In genomic region chr2:133884739-133885381, GRCh38 we compare ENCODE assay signal across 10 cellular contexts.
A peak's percentile ranks its signal among the peaks of the same experiment; 100 is the strongest.
DNase-seq lines count a peak whose midpoint lies in the region; ATAC-seq, FAIRE-seq and TF ChIP-seq lines count a peak whose summit lies in the region.
"Had no signal": no experiment of that assay in that cellular context is flagged by ENCODE, and none has a peak within 500 bp of the region (broad histone marks: within the 10 kb centered on the region; RNA-seq: fewer than 3 reads in every experiment).

No MANE protein-coding gene starts in this region.

- H3K4me2 ChIP-seq in endothelial cell of umbilical vein (ENCODE audit: insufficient read depth, low read length), result no peak overlapping the region

- H3K4me1 ChIP-seq in heart left ventricle (peaks cover 0 to 12% (median 2%) of the 10 kb centered on the region in 12 donors), endothelial cell of umbilical vein (ENCODE audit: control insufficient read depth, extremely low read depth, insufficient read depth, low read length) (peaks cover 6% of the 10 kb centered on the region)

- POLR2A ChIA-PET in endothelial cell of umbilical vein (lab: Charles Lee), result no interaction called here

- H3K9me1 ChIP-seq in endothelial cell of umbilical vein (replicated peaks; ENCODE audit: control insufficient read depth, extremely low read depth, insufficient read depth, low read length), result no peaks in the 10 kb centered on the region

- peak; percentile 72 for FAIRE-seq in endothelial cell of umbilical vein (lab: Jason Lieb, UNC)

- H3K27me3 ChIP-seq in heart left ventricle, result peaks cover 0 to 3% (median 0%) of the 10 kb centered on the region in 9 donors
- peaks cover 2 to 18% of the 10 kb centered on the region in 2 experiments for H3K27me3 ChIP-seq in endothelial cell of umbilical vein (ENCODE audit: control insufficient read depth in 2 of 2, insufficient read depth in 2 of 2, low read length in 2 of 2)

- no peaks in the 10 kb centered on the region for H3K36me3 Mint-ChIP-seq in type B pancreatic cell
- no peaks in the 10 kb centered on the region for H3K36me3 Mint-ChIP-seq in activated naive CD4-positive, alpha-beta T cell treated with anti-CD3 and anti-CD28 coated beads, Interleukin-2, amount 10 ng/mL, durations not matched to agents 7 days and 5 days

- WGBS in heart left ventricle, 4 donors, result 59 to 63% (median 60%) methylated on average over 2 of the region's 2 CpGs

- intact Hi-C loops in heart left ventricle (cut with DNase I) (loop anchor here (2.0 to 10.0 kb wide), 18 partner anchors 110 to 1017 kb away; partner anchors contain the start of gene MGAT5 (in 1 of the 10)), left cardiac atrium (cut with DNase I) (loop anchor here (5.0 to 10.0 kb wide), 5 partner anchors 220 to 1030 kb away; partner anchors contain the start of gene CCNT2 (in 1 of the 2)), endothelial cell of umbilical vein (cut with micrococcal nuclease) (loop anchor here (5.0 to 10.0 kb wide), 3 partner anchors 322 to 1012 kb away; no protein-coding TSS in a partner anchor)

- H3K9me3 ChIP-seq in heart left ventricle, result peaks cover 0 to 2% (median 0%) of the 10 kb centered on the region in 12 donors
- H3K9me3 ChIP-seq in endothelial cell of umbilical vein (replicated peaks; ENCODE audit: control insufficient read depth, insufficient read depth, low read length), result no peaks in the 10 kb centered on the region

- DNase-seq in heart left ventricle (no peak), left cardiac atrium (no peak), NCI-H1694 treated with DMSO at 0.1 percent for 48 hours (lab: John Stamatoyannopoulos, UW) (peak; percentile 41), endothelial cell of umbilical vein (ENCODE audit: low read depth, low spot score) (peak; percentile 32), type B pancreatic cell (ENCODE audit: extremely low spot score, unreplicated experiment) (no peak)
- no peak for DNase-seq in activated naive CD4-positive, alpha-beta T cell treated with anti-CD3 and anti-CD28 coated beads, Interleukin-2, amount 10 ng/mL, durations not matched to agents 7 days and 5 days
- DNase-seq: head of caudate nucleus had no signal

- no TSS peak for BruUV-seq in endothelial cell of umbilical vein (replicated peaks; lab: Mats Ljungman, UMichigan)

- ATAC-seq in heart left ventricle, result peak in 2 of 4 donors; percentile 33 to 36
- no peak for ATAC-seq in left cardiac atrium
- ATAC-seq in HG03025 (IDR thresholded peaks at IDR 0.05; ENCODE audit: low FRiP score, unreplicated experiment), result no peak
- ATAC-seq in GM19467 (IDR thresholded peaks at IDR 0.05; ENCODE audit: unreplicated experiment), result no peak

- H3K9me3 Mint-ChIP-seq in type B pancreatic cell, result no peaks in the 10 kb centered on the region
- no peaks in the 10 kb centered on the region for H3K9me3 Mint-ChIP-seq in activated naive CD4-positive, alpha-beta T cell treated with anti-CD3 and anti-CD28 coated beads, Interleukin-2, amount 10 ng/mL, durations not matched to agents 7 days and 5 days

- H3K4me3 ChIP-seq in heart left ventricle (no peak overlapping the region), endothelial cell of umbilical vein (replicated peaks in 1 of 3; ENCODE audit: insufficient read depth in 1 of 3, low read depth in 1 of 3, low read length in 3 of 3) (no peak overlapping the region)

- no peak overlapping the region for H2AFZ ChIP-seq in endothelial cell of umbilical vein (ENCODE audit: low read depth, low read length)

- no peaks in the 10 kb centered on the region for H3K36me3 ChIP-seq in heart left ventricle
- no peaks in the 10 kb centered on the region for H3K36me3 ChIP-seq in endothelial cell of umbilical vein (ENCODE audit: control insufficient read depth in 2 of 2, extremely low read depth in 1 of 2, insufficient read depth in 2 of 2, low read length in 2 of 2)

- dilution Hi-C loops in endothelial cell of umbilical vein (cut with MboI; ENCODE audit: extremely low pct_ligation_motif_present, low sequenced_read_pairs), result no loop called here

- H3K27ac ChIP-seq in heart left ventricle, result no peak overlapping the region
- no peak overlapping the region for H3K27ac ChIP-seq in endothelial cell of umbilical vein (ENCODE audit: insufficient read depth, low read depth, low read length)
- H3K27ac ChIP-seq: HL-60 had no signal

- TF ChIP-seq CTCF in heart left ventricle (IDR thresholded peaks at IDR 0.05), result peak in 11 of 12 donors; percentile 11 to 41 (median 24)
- peak in 1 of 2 donors; percentile 24 for TF ChIP-seq CTCF in endothelial cell of umbilical vein (IDR thresholded peaks at IDR 0.05; ENCODE audit: extremely low read depth in 1 of 2, insufficient read depth in 1 of 2, low read depth in 1 of 2, low read length in 2 of 2)
- peak; percentile 38 for TF ChIP-seq CTCF in type B pancreatic cell (conservative IDR thresholded peaks at IDR 0.05)

- CTCF ChIA-PET in endothelial cell of umbilical vein (lab: Charles Lee), result interaction anchor here (0.8 to 10.3 kb wide), 16 partner anchors 232 to 1013 kb away, joined by 3 to 155 read pairs (median 4); no protein-coding TSS in a partner anchor
- CTCF ChIA-PET in activated naive CD4-positive, alpha-beta T cell treated with anti-CD3 and anti-CD28 coated beads, Interleukin-2, amount 10 ng/mL, durations not matched to agents 7 days and 5 days (lab: Charles Lee), result interaction anchor here (1.0 to 5.2 kb wide), 6 partner anchors 323 to 567 kb away, joined by 3 to 62 read pairs (median 4); no protein-coding TSS in a partner anchor

- H3K4me1 Mint-ChIP-seq in type B pancreatic cell (ENCODE audit: unreplicated experiment), result peaks cover 7% of the 10 kb centered on the region
- no peaks in the 10 kb centered on the region for H3K4me1 Mint-ChIP-seq in activated naive CD4-positive, alpha-beta T cell treated with anti-CD3 and anti-CD28 coated beads, Interleukin-2, amount 10 ng/mL, durations not matched to agents 7 days and 5 days

- TF ChIP-seq POLR2A in heart left ventricle (IDR thresholded peaks at IDR 0.05) (no peak), endothelial cell of umbilical vein (IDR thresholded peaks at IDR 0.05; ENCODE audit: low read depth, low read length) (no peak)

- no peaks in the 10 kb centered on the region for H4K20me1 ChIP-seq in endothelial cell of umbilical vein (replicated peaks; ENCODE audit: control insufficient read depth, extremely low read depth, insufficient read depth, low read length)

- H3K4me3 Mint-ChIP-seq in type B pancreatic cell, result no peak overlapping the region
- no peak overlapping the region for H3K4me3 Mint-ChIP-seq in activated naive CD4-positive, alpha-beta T cell treated with anti-CD3 and anti-CD28 coated beads, Interleukin-2, amount 10 ng/mL, durations not matched to agents 7 days and 5 days

- no peak overlapping the region for H3K27ac Mint-ChIP-seq in type B pancreatic cell
- no peak overlapping the region for H3K27ac Mint-ChIP-seq in activated naive CD4-positive, alpha-beta T cell treated with anti-CD3 and anti-CD28 coated beads, Interleukin-2, amount 10 ng/mL, durations not matched to agents 7 days and 5 days

- H3K79me2 ChIP-seq in endothelial cell of umbilical vein (ENCODE audit: control insufficient read depth, insufficient read depth, low read length), result no peaks in the 10 kb centered on the region

- no peak overlapping the region for H3K9ac ChIP-seq in endothelial cell of umbilical vein (replicated peaks; ENCODE audit: extremely low read depth, insufficient read depth, low read length)

- peaks cover 33% of the 10 kb centered on the region for H3K27me3 Mint-ChIP-seq in type B pancreatic cell
- peaks cover 34% of the 10 kb centered on the region for H3K27me3 Mint-ChIP-seq in activated naive CD4-positive, alpha-beta T cell treated with anti-CD3 and anti-CD28 coated beads, Interleukin-2, amount 10 ng/mL, durations not matched to agents 7 days and 5 days

TF ChIP-seq in endothelial cell of umbilical vein, 7 proteins besides CTCF, POLR2A, EP300 and RAD21:
- TF ChIP-seq EZH2 (IDR thresholded peaks at IDR 0.05; ENCODE audit: borderline replicate concordance, low read depth, low read length, severe bottlenecking) (no peak), GATA2 (IDR thresholded peaks at IDR 0.05; ENCODE audit: insufficient read depth, insufficient read length, low read depth, low read length) (no peak), FOS (IDR thresholded peaks at IDR 0.05; ENCODE audit: borderline replicate concordance, insufficient read depth, low read length) (no peak), JUN (IDR thresholded peaks at IDR 0.05; ENCODE audit: borderline replicate concordance, insufficient read depth, insufficient read length, low read depth) (no peak), POLR2AphosphoS5 (IDR thresholded peaks at IDR 0.05; ENCODE audit: insufficient read depth, low read depth, low read length) (no peak), MYC (IDR thresholded peaks at IDR 0.05; ENCODE audit: low read depth, low read length) (no peak)
- TF ChIP-seq, protein P1, sequence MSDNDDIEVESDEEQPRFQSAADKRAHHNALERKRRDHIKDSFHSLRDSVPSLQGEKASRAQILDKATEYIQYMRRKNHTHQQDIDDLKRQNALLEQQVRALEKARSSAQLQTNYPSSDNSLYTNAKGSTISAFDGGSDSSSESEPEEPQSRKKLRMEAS (IDR thresholded peaks at IDR 0.05; ENCODE audit: insufficient read depth, insufficient read length), result no peak
TF ChIP-seq in endothelial cell of umbilical vein: peak in this region for 0.

Comparison
In these comparisons a context has a peak if more than half of its experiments do, and no peak if none do; other contexts are left out.
1. DNase-seq: peak in NCI-H1694 treated with DMSO at 0.1 percent for 48 hours (single experiment) and endothelial cell of umbilical vein (single experiment); none in heart left ventricle (0 of 5), left cardiac atrium (single experiment), type B pancreatic cell (single experiment) and activated naive CD4-positive, alpha-beta T cell treated with anti-CD3 and anti-CD28 coated beads, Interleukin-2, amount 10 ng/mL, durations not matched to agents 7 days and 5 days (single experiment).